In the genomic region with DNA sequence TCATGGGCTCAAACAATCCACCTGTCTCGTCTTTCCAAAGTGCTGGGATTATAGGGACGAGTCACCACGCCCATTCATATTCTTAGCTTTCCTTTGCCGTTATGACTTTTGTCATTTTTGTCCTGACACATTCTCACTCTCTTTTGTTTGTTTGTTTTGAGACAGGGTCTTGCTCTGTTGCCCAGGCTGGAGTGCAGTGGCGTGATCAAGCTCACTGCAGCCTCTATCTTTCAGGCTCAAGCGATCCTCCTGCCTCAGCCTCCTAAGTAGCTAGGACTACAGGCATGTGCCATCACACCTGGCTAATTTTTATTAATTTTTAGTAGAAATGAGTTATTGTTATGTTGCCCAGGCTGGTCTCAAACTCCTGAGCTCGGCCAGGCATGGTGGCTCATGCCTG, we compare ENCODE assay signal across 20 cellular contexts.
"Had no signal": no experiment of that assay in that cellular context is flagged by ENCODE, and none has a peak within 500 bp of the region (broad histone marks: within the 10 kb centered on the region; RNA-seq: fewer than 3 reads in every experiment).

No MANE protein-coding gene starts in this region.

- H3K4me2 ChIP-seq: PC-9 had no signal

- H3K36me3 Mint-ChIP-seq: IgD-negative memory B cell had no signal

- H3K9me3 ChIP-seq: Peyer's patch, SJCRH30 had no signal

- H3K4me3 Mint-ChIP-seq: IgD-negative memory B cell had no signal

- H3K4me1 Mint-ChIP-seq: IgD-negative memory B cell had no signal

- H3K4me1 ChIP-seq: Peyer's patch, SJCRH30 had no signal

- H2AFZ ChIP-seq: PC-9 had no signal

- H3K27ac ChIP-seq: PC-9, Peyer's patch, SJCRH30 had no signal

- H3K4me3 ChIP-seq: PC-9, Peyer's patch, SJCRH30 had no signal

- H3K27me3 Mint-ChIP-seq: IgD-negative memory B cell had no signal

- H3K36me3 ChIP-seq: Peyer's patch, SJCRH30 had no signal

- H3K27ac Mint-ChIP-seq: IgD-negative memory B cell had no signal

- H3K9me3 Mint-ChIP-seq: IgD-negative memory B cell had no signal

- H3K27me3 ChIP-seq: Peyer's patch had no signal

- DNase-seq: KBM-7, MV-4-11, NCI-H1048, NCI-H1105, NCI-H1417, NCI-H1436 treated with DMSO at 0.1 percent for 48 hours, NCI-H1694, NCI-H187 treated with DMSO at 0.1 percent for 48 hours, NCI-H2029 treated with DMSO at 0.1 percent for 48 hours, NCI-H2107, NCI-H2171 treated with DMSO at 0.1 percent for 48 hours, NCI-H345, NCI-H524, NCI-H526 treated with DMSO at 0.1 percent for 48 hours, NCI-H774, PC-9, Peyer's patch, SHP77 treated with DMSO at 0.1 percent for 48 hours, SJCRH30 had no signal
